ENCODE assay signal across 29 cellular contexts in genomic region chr1:80529546-80529945, GRCh38.
"Had no signal": no experiment of that assay in that cellular context is flagged by ENCODE, and none has a peak within 500 bp of the region (broad histone marks: within the 10 kb centered on the region; RNA-seq: fewer than 3 reads in every experiment).

No MANE protein-coding gene starts in this region.

- H3K4me3 Mint-ChIP-seq: dendritic cell treated with granulocyte-macrophage colony-stimulating factor and Interleukin-4, amounts not matched to agents 40 ng/mL and 50 ng/mL, for 4 days; effector memory CD8-positive, alpha-beta T cell; endodermal cell had no signal

- H3K36me3 ChIP-seq: colonic mucosa, esophagus muscularis mucosa, esophagus squamous epithelium, gastrocnemius medialis, gastroesophageal sphincter, heart left ventricle, heart right ventricle had no signal

- H3K4me1 ChIP-seq: colonic mucosa, foreskin keratinocyte, gastrocnemius medialis, heart left ventricle had no signal

- H3K79me2 ChIP-seq: hepatocyte had no signal

- DNase-seq: colonic mucosa; cortex of kidney; dermis blood vessel endothelial cell; dorsolateral prefrontal cortex; effector CD4-positive, alpha-beta T cell; effector CD8-positive, alpha-beta T cell; effector memory CD4-positive, alpha-beta T cell; effector memory CD8-positive, alpha-beta T cell; endodermal cell; erythroblast; esophagus squamous epithelium; foreskin fibroblast; foreskin keratinocyte; foreskin melanocyte; gastrocnemius medialis; glutamatergic neuron; head of caudate nucleus; heart left ventricle; heart right ventricle had no signal

- H3K27me3 Mint-ChIP-seq: dendritic cell treated with granulocyte-macrophage colony-stimulating factor and Interleukin-4, amounts not matched to agents 40 ng/mL and 50 ng/mL, for 4 days; effector memory CD8-positive, alpha-beta T cell had no signal

- H3K27ac ChIP-seq: colonic mucosa, coronary artery, dorsolateral prefrontal cortex, epithelial cell of prostate, esophagus muscularis mucosa, esophagus squamous epithelium, foreskin keratinocyte, gastrocnemius medialis, gastroesophageal sphincter, heart left ventricle, heart right ventricle, hepatocyte had no signal

- H3K27ac Mint-ChIP-seq: dendritic cell treated with granulocyte-macrophage colony-stimulating factor and Interleukin-4, amounts not matched to agents 40 ng/mL and 50 ng/mL, for 4 days; effector memory CD8-positive, alpha-beta T cell; endodermal cell had no signal

- H3K4me3 ChIP-seq: colonic mucosa, coronary artery, dorsolateral prefrontal cortex, esophagus muscularis mucosa, esophagus squamous epithelium, gastrocnemius medialis, gastroesophageal sphincter, heart left ventricle, heart right ventricle, hepatocyte had no signal

- ATAC-seq: effector memory CD8-positive, alpha-beta T cell; esophagus mucosa; foreskin keratinocyte; gastrocnemius medialis; gastroesophageal sphincter; heart left ventricle; heart right ventricle had no signal

- H2AFZ ChIP-seq: hepatocyte had no signal

- H3K27me3 ChIP-seq: colonic mucosa, dorsolateral prefrontal cortex, esophagus muscularis mucosa, esophagus squamous epithelium, foreskin keratinocyte, gastrocnemius medialis, gastroesophageal sphincter, heart left ventricle, heart right ventricle, hepatocyte had no signal

- FAIRE-seq: endometrium, endothelial cell of umbilical vein, frontal cortex had no signal

- H3K9me3 ChIP-seq: colonic mucosa, esophagus muscularis mucosa, esophagus squamous epithelium, gastrocnemius medialis, gastroesophageal sphincter, heart left ventricle, heart right ventricle had no signal

- H3K4me2 ChIP-seq: hepatocyte had no signal

- H3K9me3 Mint-ChIP-seq: dendritic cell treated with granulocyte-macrophage colony-stimulating factor and Interleukin-4, amounts not matched to agents 40 ng/mL and 50 ng/mL, for 4 days; endodermal cell had no signal
